In genomic region chr7:19557726-19558470, GRCh38 we compare ENCODE assay signal across 23 cellular contexts.
DNase-seq lines count a peak whose midpoint lies in the region; ATAC-seq, FAIRE-seq and TF ChIP-seq lines count a peak whose summit lies in the region.
"Had no signal": no experiment of that assay in that cellular context is flagged by ENCODE, and none has a peak within 500 bp of the region (broad histone marks: within the 10 kb centered on the region; RNA-seq: fewer than 3 reads in every experiment).

No MANE protein-coding gene starts in this region.

- H3K9me2 ChIP-seq in hepatocyte (replicated peaks; ENCODE audit: insufficient read depth): no peaks in the 10 kb centered on the region

- H2AFZ ChIP-seq in astrocyte (ENCODE audit: low read depth, low read length): no peak overlapping the region
- no peak overlapping the region for H2AFZ ChIP-seq in hepatocyte
- H2AFZ ChIP-seq in smooth muscle cell (ENCODE audit: low read depth): no peak overlapping the region

- peaks cover 44% of the 10 kb centered on the region for H3K4me1 Mint-ChIP-seq in MCF 10A (ENCODE audit: insufficient read depth, unreplicated experiment)
- H3K4me1 Mint-ChIP-seq in astrocyte (ENCODE audit: low read depth, unreplicated experiment): peaks cover 35% of the 10 kb centered on the region

- H3K79me2 ChIP-seq in astrocyte (ENCODE audit: insufficient read depth, low read length) (no peaks in the 10 kb centered on the region), hepatocyte (no peaks in the 10 kb centered on the region), smooth muscle cell (ENCODE audit: low read depth) (no peaks in the 10 kb centered on the region)

- no peak for FAIRE-seq in astrocyte (lab: Jason Lieb, UNC)
- FAIRE-seq: D721Med had no signal

- peak overlapping the region; percentile 98 for H3K27ac Mint-ChIP-seq in MCF 10A (ENCODE audit: low read depth, unreplicated experiment)
- H3K27ac Mint-ChIP-seq in astrocyte (ENCODE audit: unreplicated experiment): peak overlapping the region; percentile 37
- H3K27ac Mint-ChIP-seq: CD8-positive, alpha-beta T cell had no signal

- no peaks in the 10 kb centered on the region for H4K20me1 ChIP-seq in astrocyte (ENCODE audit: insufficient read depth, low read length)
- no peaks in the 10 kb centered on the region for H4K20me1 ChIP-seq in hepatocyte (ENCODE audit: insufficient read depth, poor library complexity, severe bottlenecking)
- H4K20me1 ChIP-seq in smooth muscle cell (ENCODE audit: low read depth): no peaks in the 10 kb centered on the region
- H4K20me1 ChIP-seq: BLaER1 had no signal

- H3K9me3 Mint-ChIP-seq in MCF 10A (ENCODE audit: unreplicated experiment): peaks cover 15% of the 10 kb centered on the region
- peaks cover 5% of the 10 kb centered on the region for H3K9me3 Mint-ChIP-seq in astrocyte (ENCODE audit: unreplicated experiment)
- H3K9me3 Mint-ChIP-seq: CD8-positive, alpha-beta T cell had no signal

- POLR2A ChIA-PET in MCF 10A (lab: Yijun Ruan, JAX): interaction anchor here (1.3 kb wide), 2 partner anchors 62 to 436 kb away, joined by 6 read pairs; no protein-coding TSS in a partner anchor

- CTCF ChIA-PET in MCF 10A (lab: Yijun Ruan, JAX): no interaction called here

- H3K9ac ChIP-seq in astrocyte (ENCODE audit: low read length) (no peak overlapping the region), smooth muscle cell (ENCODE audit: low read depth) (no peak overlapping the region)
- H3K9ac ChIP-seq: BLaER1 had no signal

- H3K4me3 Mint-ChIP-seq in MCF 10A (ENCODE audit: unreplicated experiment) (no peak overlapping the region), astrocyte (ENCODE audit: unreplicated experiment) (no peak overlapping the region)
- H3K4me3 Mint-ChIP-seq: CD8-positive, alpha-beta T cell had no signal

- H3K4me2 ChIP-seq in astrocyte (ENCODE audit: low read length) (peak overlapping the region; percentile 18), hepatocyte (no peak overlapping the region), smooth muscle cell (peak overlapping the region; percentile 42)
- H3K4me2 ChIP-seq: BLaER1 had no signal

- TF ChIP-seq CTCF in MCF 10A (IDR thresholded peaks at IDR 0.05; ENCODE audit: unreplicated experiment) (no peak), breast epithelium (IDR thresholded peaks at IDR 0.05) (no peak), astrocyte (IDR thresholded peaks at IDR 0.05; ENCODE audit: insufficient read depth, low read depth, low read length) (no peak), hepatocyte (IDR thresholded peaks at IDR 0.05; ENCODE audit: poor library complexity) (no peak), smooth muscle cell (IDR thresholded peaks at IDR 0.05; ENCODE audit: borderline replicate concordance, insufficient read depth, poor library complexity, severe bottlenecking) (no peak), left lung (IDR thresholded peaks at IDR 0.05) (no peak)

- H3K4me1 ChIP-seq in breast epithelium: no peaks in the 10 kb centered on the region
- no peaks in the 10 kb centered on the region for H3K4me1 ChIP-seq in astrocyte (ENCODE audit: insufficient read depth, low read length)
- H3K4me1 ChIP-seq in hepatocyte (ENCODE audit: insufficient read depth): no peaks in the 10 kb centered on the region
- peaks cover 17% of the 10 kb centered on the region for H3K4me1 ChIP-seq in smooth muscle cell (ENCODE audit: low read depth)
- no peaks in the 10 kb centered on the region for H3K4me1 ChIP-seq in left lung
- H3K4me1 ChIP-seq: BLaER1 had no signal

- H3K27me3 Mint-ChIP-seq in MCF 10A (ENCODE audit: insufficient read depth, unreplicated experiment) (no peaks in the 10 kb centered on the region), astrocyte (ENCODE audit: low read depth, unreplicated experiment) (no peaks in the 10 kb centered on the region)

- ATAC-seq in left lung (no peak), GM21390 (IDR thresholded peaks at IDR 0.05; ENCODE audit: unreplicated experiment) (no peak)
- ATAC-seq: CD8-positive, alpha-beta T cell; HCT116 had no signal

- no TSS peak for BruUV-seq in MCF 10A (replicated peaks; lab: Mats Ljungman, UMichigan)

- no peaks in the 10 kb centered on the region for H3K36me3 Mint-ChIP-seq in MCF 10A (ENCODE audit: insufficient read depth, unreplicated experiment)
- H3K36me3 Mint-ChIP-seq in astrocyte (ENCODE audit: low read depth, unreplicated experiment): no peaks in the 10 kb centered on the region
- H3K36me3 Mint-ChIP-seq: CD8-positive, alpha-beta T cell had no signal

- H3K27ac ChIP-seq in breast epithelium: no peak overlapping the region
- H3K27ac ChIP-seq in astrocyte (ENCODE audit: low read depth, low read length): no peak overlapping the region
- H3K27ac ChIP-seq in hepatocyte: peak overlapping the region; percentile 15
- H3K27ac ChIP-seq in smooth muscle cell (ENCODE audit: low read depth): peak overlapping the region; percentile 97
- no peak overlapping the region for H3K27ac ChIP-seq in left lung
- H3K27ac ChIP-seq: 22Rv1, BLaER1, RWPE1, SJCRH30 had no signal

- DNase-seq in MCF 10A (ENCODE audit: unreplicated experiment) (peak; percentile 18), breast epithelium (ENCODE audit: low spot score in 2 of 2) (no peak), astrocyte (ENCODE audit: low read depth) (no peak), hepatocyte (ENCODE audit: low spot score) (no peak), smooth muscle cell (lab: John Stamatoyannopoulos, UW; ENCODE audit: unreplicated experiment) (no peak), NK-92 (lab: John Stamatoyannopoulos, UW; ENCODE audit: unreplicated experiment) (no peak), left lung (no peak)
- DNase-seq: CD8-positive, alpha-beta T cell; DMS79; MM.1S; NCI-H1105; NCI-H1694 treated with DMSO at 0.1 percent for 48 hours; NCI-H2107; NCI-H345; NCI-H526; NK-92 treated with Interleukin-12 subunit alpha and Interleukin-12 subunit beta, amount 100 ng/mL, for 24 hours; SJCRH30 had no signal

- 94% methylated on average over 3 of the region's 3 CpGs for WGBS in hepatocyte (ENCODE audit: low lambda C conversion rate, missing lambda C conversion rate)
- 94% methylated on average over 3 of the region's 3 CpGs for WGBS in smooth muscle cell (ENCODE audit: low lambda C conversion rate)

- H3F3A ChIP-seq in smooth muscle cell (ENCODE audit: low read depth): no peaks in the 10 kb centered on the region

- H3K9me3 ChIP-seq in breast epithelium (no peaks in the 10 kb centered on the region), astrocyte (ENCODE audit: insufficient read depth, low read depth, low read length) (no peaks in the 10 kb centered on the region), hepatocyte (ENCODE audit: low read depth) (no peaks in the 10 kb centered on the region), smooth muscle cell (replicated peaks; ENCODE audit: low read depth) (no peaks in the 10 kb centered on the region), left lung (no peaks in the 10 kb centered on the region)
- H3K9me3 ChIP-seq: BLaER1, SJCRH30 had no signal

- intact Hi-C loops in MCF 10A (cut with micrococcal nuclease): loop anchor here (1.0 kb wide), 1 partner anchor 441 kb away; the partner anchor contains the start of gene TWIST1
- intact Hi-C loops in breast epithelium (cut with DNase I; ENCODE audit: low total_unique reads): no loop called here
- intact Hi-C loops in left lung (cut with DNase I): no loop called here

- H3K27me3 ChIP-seq in breast epithelium: no peaks in the 10 kb centered on the region
- H3K27me3 ChIP-seq in astrocyte (ENCODE audit: insufficient read depth, low read length): no peaks in the 10 kb centered on the region
- H3K27me3 ChIP-seq in hepatocyte: no peaks in the 10 kb centered on the region
- H3K27me3 ChIP-seq in smooth muscle cell (ENCODE audit: low read depth): no peaks in the 10 kb centered on the region
- no peaks in the 10 kb centered on the region for H3K27me3 ChIP-seq in left lung
- H3K27me3 ChIP-seq: BLaER1, SJCRH30 had no signal

- no peak for TF ChIP-seq POLR2A in breast epithelium (IDR thresholded peaks at IDR 0.05)

- H3K4me3 ChIP-seq in breast epithelium: no peak overlapping the region
- no peak overlapping the region for H3K4me3 ChIP-seq in astrocyte (ENCODE audit: insufficient read depth, low read depth, low read length)
- no peak overlapping the region for H3K4me3 ChIP-seq in hepatocyte
- H3K4me3 ChIP-seq in smooth muscle cell: no peak overlapping the region
- no peak overlapping the region for H3K4me3 ChIP-seq in left lung
- H3K4me3 ChIP-seq: BLaER1, SJCRH30 had no signal

- H3K36me3 ChIP-seq in breast epithelium (no peaks in the 10 kb centered on the region), astrocyte (ENCODE audit: insufficient read depth, low read length) (no peaks in the 10 kb centered on the region), hepatocyte (replicated peaks; ENCODE audit: insufficient read depth, low read depth) (no peaks in the 10 kb centered on the region), smooth muscle cell (ENCODE audit: low read depth) (no peaks in the 10 kb centered on the region), left lung (no peaks in the 10 kb centered on the region)
- H3K36me3 ChIP-seq: BLaER1, SJCRH30 had no signal

Comparison
In these comparisons a context has a peak if more than half of its experiments do, and no peak if none do; other contexts are left out.
1. H3K27ac ChIP-seq: peak in hepatocyte (single experiment) and smooth muscle cell (single experiment); none in breast epithelium (0 of 2), astrocyte (single experiment) and left lung (0 of 2).